17 cellular contexts compared by ENCODE assay signal in genomic region chr2:231764124-231764523, GRCh38. TPM values are rescaled to one million over a fixed set of nuclear protein-coding genes. Genes with fewer than 3 reads are reported as not detected.
DNase-seq lines count a peak whose midpoint lies in the region; ATAC-seq, FAIRE-seq and TF ChIP-seq lines count a peak whose summit lies in the region.
"Had no signal": no experiment of that assay in that cellular context is flagged by ENCODE, and none has a peak within 500 bp of the region (broad histone marks: within the 10 kb centered on the region; RNA-seq: fewer than 3 reads in every experiment).

No MANE protein-coding gene starts in this region.

- no peaks in the 10 kb centered on the region for H4K20me1 ChIP-seq in mammary epithelial cell (ENCODE audit: insufficient read depth, low read length)
- no peaks in the 10 kb centered on the region for H4K20me1 ChIP-seq in endothelial cell of umbilical vein (replicated peaks; ENCODE audit: control insufficient read depth, extremely low read depth, insufficient read depth, low read length)
- no peaks in the 10 kb centered on the region for H4K20me1 ChIP-seq in GM23338 (replicated peaks; ENCODE audit: insufficient read depth)

- no peak overlapping the region for H3K27ac Mint-ChIP-seq in MCF 10A (ENCODE audit: low read depth, unreplicated experiment)
- H3K27ac Mint-ChIP-seq in WTC11 = no peak overlapping the region
- H3K27ac Mint-ChIP-seq in GM23338 = no peak overlapping the region
- H3K27ac Mint-ChIP-seq: B cell; CD4-positive, alpha-beta T cell; H9 had no signal

- 0 out of 2 replicates have a peak, but pooled peaks cover 4% of the 10 kb centered on the region for H3F3A ChIP-seq in GM23338 (replicated peaks; ENCODE audit: low read depth)

- ATAC-seq in WTC11 (no peak), upper lobe of right lung (no peak), GM23338 (no peak)
- ATAC-seq: HepG2 had no signal

- H3K9me1 ChIP-seq in endothelial cell of umbilical vein (replicated peaks; ENCODE audit: control insufficient read depth, extremely low read depth, insufficient read depth, low read length) = no peaks in the 10 kb centered on the region

- H3K4me1 Mint-ChIP-seq in MCF 10A (ENCODE audit: insufficient read depth, unreplicated experiment) = peaks cover 3% of the 10 kb centered on the region
- H3K4me1 Mint-ChIP-seq in WTC11 = peaks cover 9% of the 10 kb centered on the region
- H3K4me1 Mint-ChIP-seq in GM23338 = peaks cover 10% of the 10 kb centered on the region; the same call in 2 of the 3 replicates

- H3K27me3 ChIP-seq in mammary epithelial cell (ENCODE audit: insufficient read depth, low read length) = no peaks in the 10 kb centered on the region
- no peaks in the 10 kb centered on the region for H3K27me3 ChIP-seq in endothelial cell of umbilical vein (ENCODE audit: control insufficient read depth in 2 of 2, insufficient read depth in 2 of 2, low read length in 2 of 2)
- no peaks in the 10 kb centered on the region for H3K27me3 ChIP-seq in tibial artery
- no peaks in the 10 kb centered on the region for H3K27me3 ChIP-seq in upper lobe of right lung
- no peaks in the 10 kb centered on the region for H3K27me3 ChIP-seq in GM23338 (ENCODE audit: insufficient read depth)

- H2AFZ ChIP-seq in mammary epithelial cell (ENCODE audit: low read depth, low read length) (no peak overlapping the region), endothelial cell of umbilical vein (ENCODE audit: low read depth, low read length) (no peak overlapping the region), GM23338 (no peak overlapping the region)

- H3K36me3 Mint-ChIP-seq in MCF 10A (ENCODE audit: insufficient read depth, unreplicated experiment) (no peaks in the 10 kb centered on the region), WTC11 (no peaks in the 10 kb centered on the region), GM23338 (ENCODE audit: low read depth) (no peaks in the 10 kb centered on the region)

- TF ChIP-seq CTCF in mammary epithelial cell (conservative IDR thresholded peaks at IDR 0.05 in 1 of 2, IDR thresholded peaks at IDR 0.05 in 1 of 2; ENCODE audit: extremely low read depth in 1 of 2, insufficient read depth in 1 of 2, low read depth in 1 of 2, low read length in 2 of 2) (no peak), MCF 10A (IDR thresholded peaks at IDR 0.05; ENCODE audit: unreplicated experiment) (no peak), WTC11 (IDR thresholded peaks at IDR 0.05) (no peak), endothelial cell of umbilical vein (IDR thresholded peaks at IDR 0.05; ENCODE audit: extremely low read depth in 1 of 2, insufficient read depth in 1 of 2, low read depth in 1 of 2, low read length in 2 of 2) (no peak), tibial artery (IDR thresholded peaks at IDR 0.05) (no peak), upper lobe of right lung (IDR thresholded peaks at IDR 0.05) (no peak), GM23338 (conservative IDR thresholded peaks at IDR 0.05; ENCODE audit: low read depth in 2 of 2) (no peak)

- peak; percentile 52 for FAIRE-seq in endothelial cell of umbilical vein (lab: Jason Lieb, UNC)
- FAIRE-seq: D721Med, G401.6, HepG2 had no signal

- H3K36me3 ChIP-seq in mammary epithelial cell (ENCODE audit: insufficient read depth, low read length) (no peaks in the 10 kb centered on the region), endothelial cell of umbilical vein (ENCODE audit: control insufficient read depth in 2 of 2, extremely low read depth in 1 of 2, insufficient read depth in 2 of 2, low read length in 2 of 2) (no peaks in the 10 kb centered on the region), tibial artery (no peaks in the 10 kb centered on the region), upper lobe of right lung (no peaks in the 10 kb centered on the region), GM23338 (ENCODE audit: insufficient read depth) (no peaks in the 10 kb centered on the region)

- no peak overlapping the region for H3K4me2 ChIP-seq in mammary epithelial cell (ENCODE audit: insufficient read depth, low read depth, low read length)
- H3K4me2 ChIP-seq in endothelial cell of umbilical vein (ENCODE audit: insufficient read depth, low read length) = no peak overlapping the region
- no peak overlapping the region for H3K4me2 ChIP-seq in GM23338

- CTCF ChIA-PET in mammary epithelial cell (lab: Charles Lee; ENCODE audit: low non-redundant PET) (no interaction called here), MCF 10A (lab: Yijun Ruan, JAX) (interaction anchor here (0.6 to 1.0 kb wide), 2 partner anchors 13 to 37 kb away, joined by 4 read pairs; no protein-coding TSS in a partner anchor), WTC11 (lab: Charles Lee) (interaction anchor here (0.9 kb wide), 1 partner anchor 87 kb away, joined by 3 read pairs; no protein-coding TSS in a partner anchor), endothelial cell of umbilical vein (lab: Charles Lee) (no interaction called here)

- DNase-seq in mammary epithelial cell (no peak), MCF 10A (ENCODE audit: unreplicated experiment) (no peak), WTC11 (ENCODE audit: low spot score) (no peak), endothelial cell of umbilical vein (ENCODE audit: low read depth, low spot score) (no peak), tibial artery (no peak), upper lobe of right lung (no peak), GM23338 (ENCODE audit: low spot score) (no peak)
- DNase-seq: Caco-2; CD4-positive, alpha-beta T cell; GOT3; H9 had no signal

- H3K4me1 ChIP-seq in mammary epithelial cell (ENCODE audit: insufficient read depth, low read length) = no peaks in the 10 kb centered on the region
- no peaks in the 10 kb centered on the region for H3K4me1 ChIP-seq in endothelial cell of umbilical vein (ENCODE audit: control insufficient read depth, extremely low read depth, insufficient read depth, low read length)
- H3K4me1 ChIP-seq in tibial artery = no peaks in the 10 kb centered on the region
- no peaks in the 10 kb centered on the region for H3K4me1 ChIP-seq in upper lobe of right lung
- peaks cover 5% of the 10 kb centered on the region; the same call in 1 of the 2 replicates for H3K4me1 ChIP-seq in GM23338 (ENCODE audit: insufficient read depth)
- H3K4me1 ChIP-seq: Caco-2 had no signal

- H3K79me2 ChIP-seq in mammary epithelial cell (ENCODE audit: insufficient read depth, low read length) = no peaks in the 10 kb centered on the region
- H3K79me2 ChIP-seq in endothelial cell of umbilical vein (ENCODE audit: control insufficient read depth, insufficient read depth, low read length) = no peaks in the 10 kb centered on the region
- H3K79me2 ChIP-seq in GM23338 (replicated peaks; ENCODE audit: insufficient read depth) = no peaks in the 10 kb centered on the region; the same call in 1 of the 2 replicates

- H3K9me2 ChIP-seq in GM23338 (ENCODE audit: insufficient read depth) = no peaks in the 10 kb centered on the region

- TF ChIP-seq POLR2A in endothelial cell of umbilical vein (IDR thresholded peaks at IDR 0.05; ENCODE audit: low read depth, low read length) = no peak

- no peak overlapping the region for H3K4me3 ChIP-seq in mammary epithelial cell (replicated peaks in 1 of 3; ENCODE audit: insufficient read depth in 1 of 3, low read depth in 2 of 3, low read length in 3 of 3)
- no peak overlapping the region for H3K4me3 ChIP-seq in endothelial cell of umbilical vein (replicated peaks in 1 of 3; ENCODE audit: insufficient read depth in 1 of 3, low read depth in 1 of 3, low read length in 3 of 3)
- no peak overlapping the region for H3K4me3 ChIP-seq in tibial artery
- H3K4me3 ChIP-seq in upper lobe of right lung = no peak overlapping the region
- no peak overlapping the region for H3K4me3 ChIP-seq in GM23338

- H3K4me3 Mint-ChIP-seq in MCF 10A (ENCODE audit: unreplicated experiment) (no peak overlapping the region), WTC11 (no peak overlapping the region), GM23338 (no peak overlapping the region)
- H3K4me3 Mint-ChIP-seq: B cell; CD4-positive, alpha-beta T cell; H9; IgD-negative memory B cell had no signal

- H3K9me3 Mint-ChIP-seq in MCF 10A (ENCODE audit: unreplicated experiment) = no peaks in the 10 kb centered on the region
- no peaks in the 10 kb centered on the region for H3K9me3 Mint-ChIP-seq in WTC11
- no peaks in the 10 kb centered on the region for H3K9me3 Mint-ChIP-seq in GM23338
- H3K9me3 Mint-ChIP-seq: CD4-positive, alpha-beta T cell; H9; IgD-negative memory B cell had no signal

- no peaks in the 10 kb centered on the region for H3K9me3 ChIP-seq in mammary epithelial cell (replicated peaks; ENCODE audit: insufficient read depth, low read length)
- H3K9me3 ChIP-seq in endothelial cell of umbilical vein (replicated peaks; ENCODE audit: control insufficient read depth, insufficient read depth, low read length) = no peaks in the 10 kb centered on the region
- H3K9me3 ChIP-seq in tibial artery = no peaks in the 10 kb centered on the region
- H3K9me3 ChIP-seq in upper lobe of right lung = no peaks in the 10 kb centered on the region
- H3K9me3 ChIP-seq: Caco-2 had no signal

- BruUV-seq in mammary epithelial cell (replicated peaks; lab: Mats Ljungman, UMichigan) = no TSS peak
- no TSS peak for BruUV-seq in MCF 10A (replicated peaks; lab: Mats Ljungman, UMichigan)
- no TSS peak for BruUV-seq in endothelial cell of umbilical vein (replicated peaks; lab: Mats Ljungman, UMichigan)

- H3K27me3 Mint-ChIP-seq in MCF 10A (ENCODE audit: insufficient read depth, unreplicated experiment) = no peaks in the 10 kb centered on the region
- H3K27me3 Mint-ChIP-seq in WTC11 (ENCODE audit: low read depth) = no peaks in the 10 kb centered on the region
- no peaks in the 10 kb centered on the region for H3K27me3 Mint-ChIP-seq in GM23338 (ENCODE audit: insufficient read depth, low read depth, poor library complexity)
- H3K27me3 Mint-ChIP-seq: B cell; CD4-positive, alpha-beta T cell; IgD-negative memory B cell had no signal

- H3K9ac ChIP-seq in mammary epithelial cell (ENCODE audit: insufficient read depth, low read length) (peak overlapping the region; percentile 5), endothelial cell of umbilical vein (replicated peaks; ENCODE audit: extremely low read depth, insufficient read depth, low read length) (no peak overlapping the region)

- no peak overlapping the region for H3K27ac ChIP-seq in mammary epithelial cell (ENCODE audit: insufficient read depth, low read depth, low read length)
- H3K27ac ChIP-seq in endothelial cell of umbilical vein (ENCODE audit: insufficient read depth, low read depth, low read length) = no peak overlapping the region
- H3K27ac ChIP-seq in tibial artery = no peak overlapping the region
- H3K27ac ChIP-seq in upper lobe of right lung = no peak overlapping the region
- no peak overlapping the region; the same call in 1 of the 2 replicates for H3K27ac ChIP-seq in GM23338 (ENCODE audit: low read depth)
- H3K27ac ChIP-seq: C4-2B had no signal

- in situ Hi-C loops in mammary epithelial cell (cut with MboI; ENCODE audit: low sequenced_read_pairs in 2 of 2) = no loop called here

- POLR2A ChIA-PET in MCF 10A (lab: Yijun Ruan, JAX) = interaction anchor here (1.3 kb wide), 1 partner anchor 22 kb away, joined by 4 read pairs; the partner anchor contains the start of gene COPS7B
- POLR2A ChIA-PET in WTC11 (lab: Charles Lee) = interaction anchor here (0.7 kb wide), 1 partner anchor 48 kb away, joined by 5 read pairs; no protein-coding TSS in a partner anchor
- POLR2A ChIA-PET in endothelial cell of umbilical vein (lab: Charles Lee) = no interaction called here

- intact Hi-C loops in mammary epithelial cell (cut with micrococcal nuclease) = no loop called here
- intact Hi-C loops in MCF 10A (cut with micrococcal nuclease) = no loop called here
- intact Hi-C loops in endothelial cell of umbilical vein (cut with micrococcal nuclease) = no loop called here
- intact Hi-C loops in tibial artery (cut with DNase I; ENCODE audit: low total_unique reads) = no loop called here
- intact Hi-C loops in upper lobe of right lung (cut with DNase I) = no loop called here

- dilution Hi-C loops in mammary epithelial cell (cut with HindIII; ENCODE audit: low sequenced_read_pairs) (no loop called here), endothelial cell of umbilical vein (cut with MboI; ENCODE audit: extremely low pct_ligation_motif_present, low sequenced_read_pairs) (no loop called here)

RNA-seq across cellular contexts. Expression of gene PDE6D, which starts 17.0 kb away (rescaled TPM):
- total RNA-seq in mammary epithelial cell (10 to 100 TPM; 15.2 to 16.2 TPM), MCF 10A (2022) (13.2 and 20.6 TPM in 2 replicates), WTC11 (2021) (30.2 to 32.8 TPM (median 31.4 TPM) in 3 replicates), endothelial cell of umbilical vein (23.8 and 24.3 TPM in 2 replicates), upper lobe of right lung (18.7 TPM)
- polyA plus RNA-seq in mammary epithelial cell (22.9 TPM), endothelial cell of umbilical vein (36.8 and 38.6 TPM in 2 replicates), GM23338 (2016; fragmentation: Nextera tagmentation; extraction: Ambion mirVana) (54.5 and 55.6 TPM in 2 replicates)
- polyA minus RNA-seq in mammary epithelial cell (15.9 TPM), endothelial cell of umbilical vein (19.1 and 19.3 TPM in 2 replicates)
- 44.7 and 45.2 TPM in 2 replicates for polyA plus RNA-seq in endothelial cell of umbilical vein (2011; cell fraction: cytosol; rRNA removed)
- polyA plus RNA-seq in endothelial cell of umbilical vein (2011; cell fraction: nucleus; rRNA removed) = 16.7 and 20.7 TPM in 2 replicates
- polyA plus RNA-seq in endothelial cell of umbilical vein (2012) = 25.3 and 29.4 TPM in 2 replicates
- polyA minus RNA-seq in endothelial cell of umbilical vein (2011; cell fraction: cytosol; rRNA and poly(A)+ RNA removed) = 6.5 TPM
- polyA minus RNA-seq in endothelial cell of umbilical vein (2011; cell fraction: nucleus; rRNA and poly(A)+ RNA removed) = 6.6 and 6.8 TPM in 2 replicates
- total RNA-seq in GM23338 (2014; rRNA removed; shearing (Covaris generic)) = 35.2 and 50.3 TPM in 2 replicates

RNA-seq across cellular contexts. Expression of gene COPS7B, which starts 22.1 kb away (rescaled TPM):
- 10 to 100 TPM; 29.8 to 43.7 TPM for total RNA-seq in mammary epithelial cell
- polyA plus RNA-seq in mammary epithelial cell = 42.0 TPM
- polyA minus RNA-seq in mammary epithelial cell = 42.7 TPM
- 41.5 and 49.9 TPM in 2 replicates for total RNA-seq in MCF 10A (2022)
- total RNA-seq in WTC11 (2021) = 56.5 to 63.8 TPM (median 57.1 TPM) in 3 replicates
- 42.4 and 50.3 TPM in 2 replicates for total RNA-seq in endothelial cell of umbilical vein
- polyA plus RNA-seq in endothelial cell of umbilical vein = 59.2 and 60.2 TPM in 2 replicates
- polyA plus RNA-seq in endothelial cell of umbilical vein (2011; cell fraction: cytosol; rRNA removed) = 48.5 and 53.3 TPM in 2 replicates
- 148 and 157 TPM in 2 replicates for polyA plus RNA-seq in endothelial cell of umbilical vein (2011; cell fraction: nucleus; rRNA removed)
- 40.4 and 42.9 TPM in 2 replicates for polyA plus RNA-seq in endothelial cell of umbilical vein (2012)
- 42.4 and 45.0 TPM in 2 replicates for polyA minus RNA-seq in endothelial cell of umbilical vein
- 10.2 TPM for polyA minus RNA-seq in endothelial cell of umbilical vein (2011; cell fraction: cytosol; rRNA and poly(A)+ RNA removed)
- 35.7 and 45.4 TPM in 2 replicates for polyA minus RNA-seq in endothelial cell of umbilical vein (2011; cell fraction: nucleus; rRNA and poly(A)+ RNA removed)
- total RNA-seq in upper lobe of right lung = 34.8 TPM
- total RNA-seq in GM23338 (2014; rRNA removed; shearing (Covaris generic)) = 61.6 and 63.7 TPM in 2 replicates
- 40.9 and 44.9 TPM in 2 replicates for polyA plus RNA-seq in GM23338 (2016; fragmentation: Nextera tagmentation; extraction: Ambion mirVana)

RNA-seq across cellular contexts. Expression of gene PTMA, which starts 55.8 kb away (rescaled TPM):
- 100 to 1,000 TPM; 300 to 544 TPM for total RNA-seq in mammary epithelial cell
- polyA plus RNA-seq in mammary epithelial cell = 651 TPM
- polyA minus RNA-seq in mammary epithelial cell = 178 TPM
- 501 and 713 TPM in 2 replicates for total RNA-seq in MCF 10A (2022)
- 2,164 to 2,284 TPM (median 2,200 TPM) in 3 replicates for total RNA-seq in WTC11 (2021)
- total RNA-seq in endothelial cell of umbilical vein = 1,418 and 1,488 TPM in 2 replicates
- 273 and 404 TPM in 2 replicates for polyA plus RNA-seq in endothelial cell of umbilical vein
- polyA plus RNA-seq in endothelial cell of umbilical vein (2011; cell fraction: cytosol; rRNA removed) = 749 and 766 TPM in 2 replicates
- 329 and 598 TPM in 2 replicates for polyA plus RNA-seq in endothelial cell of umbilical vein (2011; cell fraction: nucleus; rRNA removed)
- polyA plus RNA-seq in endothelial cell of umbilical vein (2012) = 1,179 and 1,542 TPM in 2 replicates
- polyA minus RNA-seq in endothelial cell of umbilical vein = 229 and 282 TPM in 2 replicates
- polyA minus RNA-seq in endothelial cell of umbilical vein (2011; cell fraction: cytosol; rRNA and poly(A)+ RNA removed) = 411 TPM
- polyA minus RNA-seq in endothelial cell of umbilical vein (2011; cell fraction: nucleus; rRNA and poly(A)+ RNA removed) = 112 and 238 TPM in 2 replicates
- 744 TPM for total RNA-seq in upper lobe of right lung
- 1,861 and 2,007 TPM in 2 replicates for total RNA-seq in GM23338 (2014; rRNA removed; shearing (Covaris generic))
- polyA plus RNA-seq in GM23338 (2016; fragmentation: Nextera tagmentation; extraction: Ambion mirVana) = 8,990 and 10,188 TPM in 2 replicates

Comparison
In these comparisons a context has a peak if more than half of its experiments do, and no peak if none do; other contexts are left out.
1. CTCF ChIA-PET loops: an anchor here in MCF 10A (0.6 to 1.0 kb wide) and WTC11 (0.9 kb wide); none called in mammary epithelial cell and endothelial cell of umbilical vein.